ENCODE assay signal across 8 cellular contexts in the genomic region with DNA sequence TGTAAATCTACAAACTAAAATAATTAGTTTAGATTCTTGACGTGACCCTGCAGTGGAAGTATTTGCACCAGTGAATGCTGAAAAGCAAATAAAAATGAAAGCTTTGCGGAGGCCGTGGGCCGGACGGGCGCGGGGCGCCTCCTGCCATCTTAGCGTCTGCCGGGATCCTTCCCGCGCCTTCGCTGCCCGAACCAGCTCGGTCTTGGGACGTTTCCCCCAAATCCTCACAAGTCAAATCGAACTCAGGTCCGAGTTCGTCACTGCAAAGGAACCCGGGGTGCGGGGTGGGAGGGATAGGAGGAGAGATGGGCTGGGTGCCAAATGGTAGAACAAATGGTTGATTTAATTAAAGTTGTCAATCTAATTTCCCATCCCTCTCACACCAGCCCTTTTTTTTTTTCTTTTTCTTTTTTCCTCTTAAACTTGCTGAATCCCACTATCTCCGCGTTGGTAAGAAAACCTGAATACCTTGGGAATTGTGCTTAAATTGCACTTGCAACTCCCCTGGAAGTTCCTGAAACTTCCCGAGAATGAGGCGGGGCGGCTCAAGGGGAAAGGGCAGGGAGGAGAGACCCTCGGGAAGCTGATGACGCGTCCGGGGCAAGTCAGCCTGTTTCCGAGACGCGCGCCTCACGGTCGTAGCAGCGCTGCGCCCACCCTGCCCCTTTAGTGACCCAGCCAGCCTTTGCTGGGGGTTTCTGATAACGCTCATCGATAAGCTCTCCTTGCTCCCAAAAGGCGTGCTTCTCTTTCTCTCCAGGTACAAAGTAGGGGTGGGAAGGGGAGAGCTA. TPM values are rescaled to one million over a fixed set of nuclear protein-coding genes. Genes with fewer than 3 reads are reported as not detected.
DNase-seq lines count a peak whose midpoint lies in the region; ATAC-seq, FAIRE-seq and TF ChIP-seq lines count a peak whose summit lies in the region.

No MANE protein-coding gene starts in this region.

- TF ChIP-seq CTCF in HepG2 (CRISPR knock-in tag; IDR thresholded peaks at IDR 0.05) = no peak

- TF ChIP-seq POLR2A in HepG2 (IDR thresholded peaks at IDR 0.05; ENCODE audit: insufficient read depth in 1 of 2, low read depth in 2 of 2, low read length in 2 of 2) = no peak

- H3K27me3 ChIP-seq in SJCRH30 (peaks cover 2% of the 10 kb centered on the region; the same call in 1 of the 2 replicates), HepG2 (ENCODE audit: control insufficient read depth in 1 of 2, insufficient read depth in 2 of 2, low read length in 2 of 2) (peaks cover 0 to 25% of the 10 kb centered on the region in 2 experiments; a peak in 3 of 5 replicates)

- no peak for FAIRE-seq in HepG2 (lab: Jason Lieb, UNC)

- CTCF ChIA-PET in HepG2 (lab: Yijun Ruan, JAX; ENCODE audit: low intra/inter-chr PET ratio, low total read pairs) = no interaction called here

- POLR2A ChIA-PET in HepG2 (lab: Yijun Ruan, JAX) = no interaction called here

- TF ChIP-seq RAD21 in HepG2 (CRISPR knock-in tag; IDR thresholded peaks at IDR 0.05) = no peak

- 53% methylated on average over 41 of the region's 41 CpGs for WGBS in HepG2 (ENCODE audit: low lambda C conversion rate)

- H3K79me2 ChIP-seq in HepG2 (ENCODE audit: insufficient read depth, low read length) = no peaks in the 10 kb centered on the region

- peak overlapping the region; percentile 59 for H3K4me3 Mint-ChIP-seq in stimulated activated memory B cell treated with anti-CD40 and anti-IgM and Interleukin-4, amounts not matched to agents 10 μg/mL and 1 μg/mL and 100 μg/mL, for 72 hours

- H3K9me3 Mint-ChIP-seq in stimulated activated memory B cell treated with anti-CD40 and anti-IgM and Interleukin-4, amounts not matched to agents 10 μg/mL and 1 μg/mL and 100 μg/mL, for 72 hours = no peaks in the 10 kb centered on the region

- H2AFZ ChIP-seq in HepG2 (ENCODE audit: low read length) = no peak overlapping the region

- no peaks in the 10 kb centered on the region for H3K9me3 ChIP-seq in SJCRH30 (replicated peaks)
- no peaks in the 10 kb centered on the region for H3K9me3 ChIP-seq in HepG2 (ENCODE audit: low read length)

- no peaks in the 10 kb centered on the region for H3K4me1 ChIP-seq in SJCRH30
- H3K4me1 ChIP-seq in HepG2 (ENCODE audit: insufficient read depth, low read length) = no peaks in the 10 kb centered on the region

- no peak overlapping the region for H3K9ac ChIP-seq in HepG2 (ENCODE audit: insufficient read depth, low read depth, low read length)

- in situ Hi-C loops in HepG2 (cut with HindIII; ENCODE audit: extremely low pct_ligation_motif_present, low pct_unique_long_range_greater_than_20kb) = loop anchor here (10.0 kb wide), 1 partner anchor 408 kb away; no protein-coding TSS in a partner anchor

- no peak for ATAC-seq in HepG2
- no peak for ATAC-seq in stimulated activated memory B cell treated with anti-CD40 and anti-IgM and Interleukin-4, amounts not matched to agents 10 μg/mL and 1 μg/mL and 100 μg/mL, for 72 hours

- BruUV-seq in HepG2 (replicated peaks; lab: Mats Ljungman, UMichigan) = no TSS peak

- intact Hi-C loops in HepG2 (cut with micrococcal nuclease; ENCODE audit: unreplicated experiment) = no loop called here

- TF ChIP-seq EP300 in HepG2 (IDR thresholded peaks at IDR 0.05; ENCODE audit: low read depth in 2 of 2, low read length in 2 of 2) = no peak
- TF ChIP-seq EP300 in HepG2 (CRISPR knock-in tag; IDR thresholded peaks at IDR 0.05; ENCODE audit: borderline replicate concordance) = no peak

- H4K20me1 ChIP-seq in HepG2 (ENCODE audit: insufficient read depth, low read length) = no peaks in the 10 kb centered on the region

- no peaks in the 10 kb centered on the region for H3K36me3 Mint-ChIP-seq in stimulated activated memory B cell treated with anti-CD40 and anti-IgM and Interleukin-4, amounts not matched to agents 10 μg/mL and 1 μg/mL and 100 μg/mL, for 72 hours

- DNase-seq in GDM1 (lab: John Stamatoyannopoulos, UW) (peak; percentile 15), SJCRH30 (peak; percentile 17 to 36), dedifferentiated amniotic fluid mesenchymal stem cell (ENCODE audit: extremely low spot score) (peak; percentile 38), HepG2 (ENCODE audit: low spot score) (no peak), GM19240 (ENCODE audit: insufficient read length, low spot score) (no peak), DMS153 (lab: John Stamatoyannopoulos, UW) (no peak), NCI-H446 (lab: John Stamatoyannopoulos, UW) (no peak)

- H3K27ac Mint-ChIP-seq in stimulated activated memory B cell treated with anti-CD40 and anti-IgM and Interleukin-4, amounts not matched to agents 10 μg/mL and 1 μg/mL and 100 μg/mL, for 72 hours = no peak overlapping the region

- H3K36me3 ChIP-seq in SJCRH30 (no peaks in the 10 kb centered on the region), HepG2 (replicated peaks in 1 of 2; ENCODE audit: control insufficient read depth in 1 of 2, insufficient read depth in 2 of 2, low read length in 2 of 2) (no peaks in the 10 kb centered on the region)

- H3K27me3 Mint-ChIP-seq in stimulated activated memory B cell treated with anti-CD40 and anti-IgM and Interleukin-4, amounts not matched to agents 10 μg/mL and 1 μg/mL and 100 μg/mL, for 72 hours = peaks cover 35% of the 10 kb centered on the region

- peaks cover 15% of the 10 kb centered on the region for H3K4me1 Mint-ChIP-seq in stimulated activated memory B cell treated with anti-CD40 and anti-IgM and Interleukin-4, amounts not matched to agents 10 μg/mL and 1 μg/mL and 100 μg/mL, for 72 hours

- no peak overlapping the region for H3K4me2 ChIP-seq in HepG2 (ENCODE audit: low read depth, low read length)

- H3K4me3 ChIP-seq in SJCRH30 = peak overlapping the region; percentile 55
- H3K4me3 ChIP-seq in HepG2 (replicated peaks in 1 of 3; ENCODE audit: insufficient read depth in 1 of 3, low read depth in 2 of 3, low read length in 3 of 3) = no peak overlapping the region

- H3K27ac ChIP-seq in SJCRH30 (no peak overlapping the region), HepG2 (ENCODE audit: extremely low read length, insufficient read depth, low read length) (no peak overlapping the region)

TF ChIP-seq in HepG2, 621 proteins besides CTCF, POLR2A, EP300 and RAD21:
- TF ChIP-seq PTBP1 (IDR thresholded peaks at IDR 0.05; ENCODE audit: low read depth, low read length, poor library complexity, severe bottlenecking) (no peak), CREB1 (IDR thresholded peaks at IDR 0.05) (0 out of 2 replicates have a peak, but pooled peaks have one; percentile 10), CREB1 (CRISPR knock-in tag; IDR thresholded peaks at IDR 0.05) (no peak)

RNA-seq across cellular contexts. Expression of gene GJA1, which starts 1.7 kb away (rescaled TPM):
- total RNA-seq in SJCRH30 (2014; rRNA removed; shearing (Covaris generic)) = 4.0 and 4.5 TPM in 2 replicates
- total RNA-seq in HepG2 (2016; rRNA removed; fragmentation: Illumina TruSeq; extraction: Trizol) = not detected in 2 replicates
- not detected in 2 replicates for total RNA-seq in HepG2 (2016; cell fraction: cytosol; rRNA removed; fragmentation: Illumina TruSeq; extraction: Trizol; ENCODE audit: low read depth)
- not detected in 2 replicates for total RNA-seq in HepG2 (2016; cell fraction: insoluble cytoplasmic fraction; rRNA removed; fragmentation: Illumina TruSeq; extraction: Trizol)
- not detected in 2 replicates for total RNA-seq in HepG2 (2016; cell fraction: membrane; rRNA removed; fragmentation: Illumina TruSeq; extraction: Trizol)
- not detected in 2 replicates for total RNA-seq in HepG2 (2016; cell fraction: nucleus; rRNA removed; fragmentation: Illumina TruSeq; extraction: Trizol)
- polyA plus RNA-seq in HepG2 (2011; rRNA removed) = 0.03 TPM in 1 of 2 replicates, not detected in the other
- polyA plus RNA-seq in HepG2 (2011; cell fraction: cytosol; rRNA removed) = not detected in 2 replicates
- 0.03 and 0.08 TPM in 2 replicates for polyA plus RNA-seq in HepG2 (2011; cell fraction: nucleus; rRNA removed)
- not detected in 2 replicates for polyA plus RNA-seq in HepG2 (2012)
- polyA plus RNA-seq in HepG2 (2016; cell fraction: cytosol; fragmentation: Illumina TruSeq; extraction: Trizol; ENCODE audit: low read depth) = not detected in 2 replicates
- not detected in 2 replicates for polyA plus RNA-seq in HepG2 (2016; cell fraction: insoluble cytoplasmic fraction; fragmentation: Illumina TruSeq; extraction: Trizol; ENCODE audit: low read depth)
- not detected in 2 replicates for polyA plus RNA-seq in HepG2 (2016; cell fraction: membrane; fragmentation: Illumina TruSeq; extraction: Trizol; ENCODE audit: low read depth)
- polyA plus RNA-seq in HepG2 (2016; cell fraction: nucleus; fragmentation: Illumina TruSeq; extraction: Trizol; ENCODE audit: insufficient read depth, low read depth) = not detected in 2 replicates
- not detected in 2 replicates for polyA minus RNA-seq in HepG2 (2011; rRNA and poly(A)+ RNA removed; ENCODE audit: low replicate concordance)
- polyA minus RNA-seq in HepG2 (2011; cell fraction: cytosol; rRNA and poly(A)+ RNA removed) = not detected in 2 replicates
- polyA minus RNA-seq in HepG2 (2011; cell fraction: nucleus; rRNA and poly(A)+ RNA removed) = not detected in 2 replicates

Comparison
In these comparisons a context has a peak if more than half of its experiments do, and no peak if none do; other contexts are left out.
1. DNase-seq: peak in GDM1 (single experiment), SJCRH30 (2 of 2) and dedifferentiated amniotic fluid mesenchymal stem cell (single experiment); none in HepG2 (single experiment), GM19240 (single experiment), DMS153 (single experiment) and NCI-H446 (0 of 2).